ENCODE assay signal across 24 cellular contexts in genomic region chr4:139611391-139611790, GRCh38.
"Had no signal": no experiment of that assay in that cellular context is flagged by ENCODE, and none has a peak within 500 bp of the region (broad histone marks: within the 10 kb centered on the region; RNA-seq: fewer than 3 reads in every experiment).

No MANE protein-coding gene starts in this region.

- H3K4me2 ChIP-seq: KMS-11 had no signal

- H3K27me3 ChIP-seq: breast epithelium, colonic mucosa, MG63 had no signal

- H3K4me1 ChIP-seq: breast epithelium, colonic mucosa had no signal

- H3K4me3 ChIP-seq: breast epithelium, colonic mucosa, MG63 had no signal

- H3K9ac ChIP-seq: KMS-11 had no signal

- H3K36me3 ChIP-seq: breast epithelium, colonic mucosa, MG63 had no signal

- ATAC-seq: activated CD8-positive, alpha-beta T cell treated with anti-CD3 and anti-CD28 coated beads, Interleukin-2, amount 10 ng/mL, durations not matched to agents 7 days and 5 days; PC-3; WTC11 had no signal

- H3K9me3 ChIP-seq: breast epithelium, colonic mucosa, MG63 had no signal

- H3K27ac ChIP-seq: breast epithelium, colonic mucosa, KMS-11 had no signal

- DNase-seq: activated CD4-positive, alpha-beta T cell treated with anti-CD3 and anti-CD28 coated beads for 48 hours; activated CD4-positive, alpha-beta T cell treated with anti-CD3 and anti-CD28 coated beads, Interleukin-2, amount 50 U/mL, for 4 hours; activated CD4-positive, CD25-positive, alpha-beta regulatory T cell treated with anti-CD3 and anti-CD28 coated beads, Interleukin-2, amount 50 U/mL, for 72 hours; activated CD8-positive, alpha-beta memory T cell treated with anti-CD3 and anti-CD28 coated beads, Interleukin-2, amount 50 U/mL, for 48 hours; activated CD8-positive, alpha-beta T cell treated with anti-CD3 and anti-CD28 coated beads, Interleukin-2, amount 10 ng/mL, durations not matched to agents 7 days and 5 days; activated effector memory CD4-positive, alpha-beta T cell treated with Interleukin-2 at 50 U/mL for 16 hours; activated naive CD4-positive, alpha-beta T cell; activated T-cell treated with anti-CD3 and anti-CD28 coated beads, Interleukin-2, amount 50 U/mL, for 1 hour; aorta; caudate nucleus; colonic mucosa; NCI-H146; NCI-H187 treated with DMSO at 0.1 percent for 48 hours; NCI-H2081 treated with DMSO at 0.1 percent for 48 hours; NCI-H226; NCI-H510A; NCI-H748 treated with DMSO at 0.1 percent for 48 hours; PC-3; SHP77 had no signal

- FAIRE-seq: RCC 7860 had no signal
